Comparison of ENCODE assay signal across 8 cellular contexts in genomic region chr3:123449092-123449985, GRCh38. TPM values are rescaled to one million over a fixed set of nuclear protein-coding genes. Genes with fewer than 3 reads are reported as not detected.
A peak's percentile ranks its signal among the peaks of the same experiment; 100 is the strongest.
DNase-seq lines count a peak whose midpoint lies in the region; ATAC-seq and TF ChIP-seq lines count a peak whose summit lies in the region.

No MANE protein-coding gene starts in this region.

- no peak overlapping the region for H3K27ac Mint-ChIP-seq in nephron

- no peaks in the 10 kb centered on the region for H3K9me3 ChIP-seq in SK-N-MC (ENCODE audit: low read depth, low read length)

- peaks cover 13% of the 10 kb centered on the region for H3K4me1 Mint-ChIP-seq in nephron

- peaks cover 9% of the 10 kb centered on the region for H3K36me3 Mint-ChIP-seq in nephron (ENCODE audit: low read depth)

- ATAC-seq in HG03342 (IDR thresholded peaks at IDR 0.05; ENCODE audit: unreplicated experiment), result no peak

- peak; percentile 47 for DNase-seq in NCI-H2227 (lab: John Stamatoyannopoulos, UW; ENCODE audit: unreplicated experiment)
- no peak for DNase-seq in NCI-H2227 treated with DMSO at 0.1 percent for 48 hours (lab: John Stamatoyannopoulos, UW)
- no peak for DNase-seq in SK-N-MC (ENCODE audit: low read depth, low spot score)
- DNase-seq in fibroblast of villous mesenchyme (ENCODE audit: low read depth), result peak; percentile 8
- DNase-seq in middle frontal gyrus (ENCODE audit: extremely low spot score, low spot score), result no peak
- DNase-seq in NK-92 treated with Interleukin-12 subunit alpha and Interleukin-12 subunit beta, amount 100 ng/mL, for 24 hours (lab: John Stamatoyannopoulos, UW), result no peak

- no peaks in the 10 kb centered on the region for H3K9me3 Mint-ChIP-seq in nephron

- H3K4me3 Mint-ChIP-seq in nephron, result peak overlapping the region; percentile 82 to 85 (median 83)

- peak overlapping the region; percentile 82 for H3K4me3 ChIP-seq in SK-N-MC
- peak overlapping the region; percentile 57 for H3K4me3 ChIP-seq in fibroblast of villous mesenchyme (ENCODE audit: low read depth, low read length)

- no peak overlapping the region for H3K27ac ChIP-seq in SK-N-MC

- peak overlapping the region; percentile 59 for H3K9ac ChIP-seq in SK-N-MC (ENCODE audit: insufficient read length)

- H3K36me3 ChIP-seq in SK-N-MC (ENCODE audit: insufficient read depth, low read length), result no peaks in the 10 kb centered on the region

- TF ChIP-seq CTCF in fibroblast of villous mesenchyme (IDR thresholded peaks at IDR 0.05; ENCODE audit: insufficient read depth, low read depth, low read length) (no peak), nephron (IDR thresholded peaks at IDR 0.05; ENCODE audit: unreplicated experiment in 3 of 3) (no peak)

- H3K27me3 Mint-ChIP-seq in nephron (ENCODE audit: low read depth), result peaks cover 63% of the 10 kb centered on the region

RNA-seq across cellular contexts. Expression of gene ADCY5, which starts 0.4 kb away (rescaled TPM):
- 0.32 and 0.43 TPM in 2 replicates for total RNA-seq in fibroblast of villous mesenchyme

Comparison
In these comparisons a context has a peak if more than half of its experiments do, and no peak if none do; other contexts are left out.
1. DNase-seq: peak in NCI-H2227 (single experiment) and fibroblast of villous mesenchyme (single experiment); none in NCI-H2227 treated with DMSO at 0.1 percent for 48 hours (single experiment), SK-N-MC (single experiment), middle frontal gyrus (single experiment) and NK-92 treated with Interleukin-12 subunit alpha and Interleukin-12 subunit beta, amount 100 ng/mL, for 24 hours (single experiment).